8 cellular contexts compared by ENCODE assay signal in genomic region chr5:149732500-149733128, GRCh38. TPM values are rescaled to one million over a fixed set of nuclear protein-coding genes. Genes with fewer than 3 reads are reported as not detected.
DNase-seq lines count a peak whose midpoint lies in the region; ATAC-seq and TF ChIP-seq lines count a peak whose summit lies in the region.

No MANE protein-coding gene starts in this region.

- H3K27ac ChIP-seq in effector memory CD4-positive, alpha-beta T cell (ENCODE audit: insufficient read depth, low read length, poor library complexity, severe bottlenecking), result no peak overlapping the region

- H3K36me3 ChIP-seq in BE2C (no peaks in the 10 kb centered on the region), mucosa of stomach (ENCODE audit: control insufficient read depth, insufficient read depth, low read length) (no peaks in the 10 kb centered on the region)
- no peaks in the 10 kb centered on the region for H3K36me3 ChIP-seq in effector memory CD4-positive, alpha-beta T cell (ENCODE audit: control insufficient read depth, insufficient read depth, low read length)

- in situ Hi-C loops in GM13977 (cut with MboI; ENCODE audit: low pct_unique_long_range_greater_than_20kb, low sequenced_read_pairs, unreplicated experiment), result no loop called here

- no peak for ATAC-seq in HG03378 (IDR thresholded peaks at IDR 0.05; ENCODE audit: unreplicated experiment)

- no peak for DNase-seq in BE2C
- peak; percentile 3 to 10 for DNase-seq in NOMO-1 (lab: John Stamatoyannopoulos, UW; ENCODE audit: unreplicated experiment in 2 of 2)
- DNase-seq in effector memory CD4-positive, alpha-beta T cell, result no peak
- no peak for DNase-seq in NCI-H2107 (lab: John Stamatoyannopoulos, UW)
- no peak for DNase-seq in activated CD4-positive, CD25-positive, alpha-beta regulatory T cell (lab: John Stamatoyannopoulos, UW)
- no peak for DNase-seq in GM13977 (ENCODE audit: low spot score)

- H3K4me1 ChIP-seq in BE2C, result no peaks in the 10 kb centered on the region
- H3K4me1 ChIP-seq in effector memory CD4-positive, alpha-beta T cell (ENCODE audit: control insufficient read depth, insufficient read depth, low read length, poor library complexity, severe bottlenecking), result no peaks in the 10 kb centered on the region
- H3K4me1 ChIP-seq in mucosa of stomach (ENCODE audit: control insufficient read depth, insufficient read depth, low read length), result peaks cover 27% of the 10 kb centered on the region

- H3K9me3 ChIP-seq in BE2C (no peaks in the 10 kb centered on the region), mucosa of stomach (ENCODE audit: control insufficient read depth, low read length) (no peaks in the 10 kb centered on the region)
- no peaks in the 10 kb centered on the region for H3K9me3 ChIP-seq in effector memory CD4-positive, alpha-beta T cell (ENCODE audit: control insufficient read depth, low read length)

- peak overlapping the region; percentile 95 for H3K4me3 ChIP-seq in BE2C (ENCODE audit: low read depth, low read length)
- peak overlapping the region; percentile 75 for H3K4me3 ChIP-seq in effector memory CD4-positive, alpha-beta T cell (ENCODE audit: insufficient read depth, low read depth, low read length, poor library complexity, severe bottlenecking)
- peak overlapping the region; percentile 76 for H3K4me3 ChIP-seq in mucosa of stomach (ENCODE audit: low read length)

- H3K27me3 ChIP-seq in BE2C, result no peaks in the 10 kb centered on the region
- no peaks in the 10 kb centered on the region for H3K27me3 ChIP-seq in effector memory CD4-positive, alpha-beta T cell (replicated peaks; ENCODE audit: control insufficient read depth, insufficient read depth, low read length, poor library complexity, severe bottlenecking)
- no peaks in the 10 kb centered on the region for H3K27me3 ChIP-seq in mucosa of stomach (ENCODE audit: control insufficient read depth, insufficient read depth, low read length)

- TF ChIP-seq CTCF in BE2C (IDR thresholded peaks at IDR 0.05; ENCODE audit: low read depth, low read length) (no peak), GM13977 (IDR thresholded peaks at IDR 0.05; ENCODE audit: extremely low read depth, insufficient read depth, missing control alignments) (no peak)

- H3K9ac ChIP-seq in mucosa of stomach (ENCODE audit: low read length), result peak overlapping the region; percentile 81

RNA-seq across cellular contexts. Expression of gene PPARGC1B, which starts 2.5 kb away (rescaled TPM):
- 3.4 TPM for polyA plus RNA-seq in BE2C (2012; ENCODE audit: insufficient read depth, insufficient read length, low read depth)

Comparison
In these comparisons a context has a peak if more than half of its experiments do, and no peak if none do; other contexts are left out.
1. DNase-seq: peak in NOMO-1 (2 of 2); none in BE2C (single experiment), effector memory CD4-positive, alpha-beta T cell (0 of 3), NCI-H2107 (single experiment), activated CD4-positive, CD25-positive, alpha-beta regulatory T cell (0 of 4) and GM13977 (single experiment).
2. Peak in every context shown above with its lines, with median percentiles within 50 percentile points of each other: H3K4me3 ChIP-seq.